In the genomic region with DNA sequence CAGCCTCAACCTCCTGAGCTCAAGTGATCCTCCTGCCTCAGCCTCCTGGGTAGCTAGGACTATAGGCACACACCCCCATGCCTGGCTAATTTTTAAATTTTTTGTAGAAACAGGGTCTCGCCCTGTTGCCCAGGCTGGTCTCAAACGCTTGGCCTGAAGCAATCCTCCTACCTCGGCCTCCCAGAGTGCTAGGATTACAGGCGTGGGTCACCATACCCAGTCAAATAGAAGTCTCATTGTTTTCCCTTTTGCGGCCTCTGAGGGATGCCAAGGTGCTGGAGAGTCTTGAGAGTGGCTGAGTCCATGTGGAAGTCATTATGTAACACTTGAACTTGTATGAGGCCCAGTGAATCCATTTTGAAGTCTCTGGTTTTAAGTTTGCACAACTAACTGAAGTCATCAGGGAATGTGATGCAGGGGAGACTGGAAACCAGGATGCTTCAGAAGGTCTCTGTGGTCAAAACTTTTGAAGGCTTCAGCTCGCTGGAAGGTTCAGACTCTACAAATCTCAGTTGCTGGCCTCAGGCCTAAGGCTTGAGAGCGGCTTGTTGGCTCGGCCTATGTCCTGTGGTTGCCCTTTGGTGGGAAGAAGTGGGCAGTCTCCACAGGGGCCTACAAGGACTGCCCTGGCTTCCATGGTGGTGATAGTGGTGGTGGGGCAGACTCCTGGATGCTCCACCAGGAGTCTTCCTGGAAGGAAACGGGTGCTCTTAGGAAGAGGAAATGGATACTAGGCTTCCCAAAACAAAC, we compare ENCODE assay signal across 27 cellular contexts. TPM values are rescaled to one million over a fixed set of nuclear protein-coding genes. Genes with fewer than 3 reads are reported as not detected.
DNase-seq lines count a peak whose midpoint lies in the region; ATAC-seq and TF ChIP-seq lines count a peak whose summit lies in the region.
"Had no signal": no experiment of that assay in that cellular context is flagged by ENCODE, and none has a peak within 500 bp of the region (broad histone marks: within the 10 kb centered on the region; RNA-seq: fewer than 3 reads in every experiment).

No MANE protein-coding gene starts in this region.

- H3K9me3 ChIP-seq in breast epithelium (no peaks in the 10 kb centered on the region), mesenchymal stem cell (ENCODE audit: control insufficient read depth, low read length) (no peaks in the 10 kb centered on the region), suprapubic skin (no peaks in the 10 kb centered on the region)
- H3K9me3 ChIP-seq: A549, BE2C, right lobe of liver had no signal

- TF ChIP-seq POLR2A in breast epithelium (IDR thresholded peaks at IDR 0.05) (no peak), suprapubic skin (IDR thresholded peaks at IDR 0.05) (no peak)

- H3K36me3 ChIP-seq in breast epithelium = no peaks in the 10 kb centered on the region
- H3K36me3 ChIP-seq in mesenchymal stem cell (ENCODE audit: control insufficient read depth in 1 of 2, insufficient read depth in 2 of 2, low read depth in 1 of 2, low read length in 2 of 2) = no peaks in the 10 kb centered on the region
- no peaks in the 10 kb centered on the region for H3K36me3 ChIP-seq in suprapubic skin
- H3K36me3 ChIP-seq: BE2C, brain microvascular endothelial cell, right lobe of liver, WERI-Rb-1 had no signal

- peak overlapping the region; percentile 51 to 90 for H3K27ac ChIP-seq in breast epithelium
- H3K27ac ChIP-seq in VCaP = peak overlapping the region; percentile 60; the same call in 1 of the 2 replicates
- no peak overlapping the region for H3K27ac ChIP-seq in mesenchymal stem cell (ENCODE audit: low read length, poor library complexity, severe bottlenecking)
- H3K27ac ChIP-seq in suprapubic skin = peak overlapping the region; percentile 75
- H3K27ac ChIP-seq: A549, brain microvascular endothelial cell, parathyroid adenoma, right lobe of liver, WERI-Rb-1 had no signal

- 96% methylated on average over 8 of the region's 9 CpGs for WGBS in mesenchymal stem cell
- 66% methylated on average over 9 of the region's 9 CpGs for WGBS in suprapubic skin

- H3K27ac Mint-ChIP-seq in MCF 10A (ENCODE audit: low read depth, unreplicated experiment) = no peak overlapping the region
- no peak overlapping the region for H3K27ac Mint-ChIP-seq in naive thymus-derived CD8-positive, alpha-beta T cell
- H3K27ac Mint-ChIP-seq: activated T-cell treated with anti-CD3 and anti-CD28 coated beads, Interleukin-2, amount 50 U/mL, for 72 hours; effector memory CD8-positive, alpha-beta T cell; T-helper 2 cell treated with Interferon-gamma antibody and Interleukin-4, amounts not matched to agents 5 μg/mL and 100 μg/mL, for 36 hours had no signal

- no peak for TF ChIP-seq CTCF in breast epithelium (IDR thresholded peaks at IDR 0.05)
- TF ChIP-seq CTCF in MCF 10A (IDR thresholded peaks at IDR 0.05; ENCODE audit: unreplicated experiment) = no peak
- TF ChIP-seq CTCF in VCaP (conservative IDR thresholded peaks at IDR 0.05) = no peak
- TF ChIP-seq CTCF in suprapubic skin (IDR thresholded peaks at IDR 0.05) = no peak

- H2AFZ ChIP-seq in mesenchymal stem cell (ENCODE audit: low read depth, low read length) = no peak overlapping the region
- H2AFZ ChIP-seq: parathyroid adenoma had no signal

- H3K27me3 Mint-ChIP-seq in MCF 10A (ENCODE audit: insufficient read depth, unreplicated experiment) = no peaks in the 10 kb centered on the region
- peaks cover 0 to 5% (median 4%) of the 10 kb centered on the region in 5 donors for H3K27me3 Mint-ChIP-seq in naive thymus-derived CD8-positive, alpha-beta T cell

- no peak overlapping the region for H2BK120ac ChIP-seq in mesenchymal stem cell (ENCODE audit: low read depth, low read length)

- H3K4me3 Mint-ChIP-seq in MCF 10A (ENCODE audit: unreplicated experiment) = no peak overlapping the region
- no peak overlapping the region for H3K4me3 Mint-ChIP-seq in naive thymus-derived CD8-positive, alpha-beta T cell
- H3K4me3 Mint-ChIP-seq: activated T-cell treated with anti-CD3 and anti-CD28 coated beads, Interleukin-2, amount 50 U/mL, for 72 hours; effector memory CD8-positive, alpha-beta T cell; T-helper 2 cell treated with Interferon-gamma antibody and Interleukin-4, amounts not matched to agents 5 μg/mL and 100 μg/mL, for 36 hours had no signal

- H3K23ac ChIP-seq in mesenchymal stem cell (ENCODE audit: low read length in 2 of 2) = no peak overlapping the region

- BruUV-seq in MCF 10A (replicated peaks; lab: Mats Ljungman, UMichigan) = no TSS peak

- peak overlapping the region in 1 of 2 experiments; percentile 67 for H3K18ac ChIP-seq in mesenchymal stem cell (ENCODE audit: low read depth in 1 of 2, low read length in 2 of 2)

- POLR2A ChIA-PET in MCF 10A (lab: Yijun Ruan, JAX) = no interaction called here
- POLR2A ChIA-PET in naive thymus-derived CD8-positive, alpha-beta T cell (lab: Charles Lee) = no interaction called here

- no peak overlapping the region for H3K4me2 ChIP-seq in mesenchymal stem cell (ENCODE audit: low read length, poor library complexity, severe bottlenecking)
- H3K4me2 ChIP-seq: A549 had no signal

- no peak overlapping the region for H3K14ac ChIP-seq in mesenchymal stem cell (ENCODE audit: low read length in 2 of 2)

- no peaks in the 10 kb centered on the region for H3K9me3 Mint-ChIP-seq in MCF 10A (ENCODE audit: unreplicated experiment)
- H3K9me3 Mint-ChIP-seq in naive thymus-derived CD8-positive, alpha-beta T cell = no peaks in the 10 kb centered on the region
- H3K9me3 Mint-ChIP-seq: activated T-cell treated with anti-CD3 and anti-CD28 coated beads, Interleukin-2, amount 50 U/mL, for 72 hours; effector memory CD8-positive, alpha-beta T cell; T-helper 2 cell treated with Interferon-gamma antibody and Interleukin-4, amounts not matched to agents 5 μg/mL and 100 μg/mL, for 36 hours had no signal

- peak overlapping the region in 1 of 2 experiments; percentile 51 for H2BK12ac ChIP-seq in mesenchymal stem cell (ENCODE audit: low read length in 2 of 2)

- H3K4ac ChIP-seq in mesenchymal stem cell (ENCODE audit: low read depth in 1 of 2, low read length in 2 of 2) = no peak overlapping the region

- no peak for TF ChIP-seq EP300 in suprapubic skin (IDR thresholded peaks at IDR 0.05)

- intact Hi-C loops in breast epithelium (cut with DNase I; ENCODE audit: low total_unique reads) (no loop called here), MCF 10A (cut with micrococcal nuclease) (no loop called here)

- no peak overlapping the region for H2BK15ac ChIP-seq in mesenchymal stem cell (ENCODE audit: low read depth, poor library complexity, severe bottlenecking)

- H3K4me3 ChIP-seq in breast epithelium (no peak overlapping the region), mesenchymal stem cell (ENCODE audit: insufficient read depth in 1 of 2, low read depth in 1 of 2, low read length in 2 of 2) (no peak overlapping the region), suprapubic skin (no peak overlapping the region)
- H3K4me3 ChIP-seq: A549, lung, right lobe of liver had no signal

- no peak overlapping the region for H4K91ac ChIP-seq in mesenchymal stem cell (ENCODE audit: low read length)

- peak overlapping the region; percentile 69 for H4K8ac ChIP-seq in mesenchymal stem cell (ENCODE audit: low read length)

- ATAC-seq in naive thymus-derived CD8-positive, alpha-beta T cell = no peak
- ATAC-seq in HG02981 (IDR thresholded peaks at IDR 0.05; ENCODE audit: unreplicated experiment) = no peak
- ATAC-seq: A549; activated T-cell treated with anti-CD3 and anti-CD28 coated beads, Interleukin-2, amount 50 U/mL, for 72 hours; effector memory CD8-positive, alpha-beta T cell; esophagus mucosa; PC-3 had no signal

- DNase-seq in breast epithelium (ENCODE audit: low spot score in 2 of 2) (no peak), MCF 10A (ENCODE audit: unreplicated experiment) (no peak), mesenchymal stem cell (no peak), suprapubic skin (ENCODE audit: low spot score in 2 of 2) (peak in 1 of 2 donors; percentile 53), HT-29 (ENCODE audit: low spot score) (no peak)
- DNase-seq in naive thymus-derived CD8-positive, alpha-beta T cell = no peak
- DNase-seq: activated CD4-positive, alpha-beta T cell treated with anti-CD3 and anti-CD28 coated beads for 48 hours; activated naive CD4-positive, alpha-beta T cell; activated T-cell treated with anti-CD3 and anti-CD28 coated beads, Interleukin-2, amount 50 U/mL, for 72 hours; brain microvascular endothelial cell; effector memory CD8-positive, alpha-beta T cell; IMR-90; NCI-H1048; NCI-H1694; PC-3; right lobe of liver; SHP77; stimulated activated naive CD4-positive, alpha-beta T cell treated with Interleukin-2 at 50 U/mL for 16 hours; WERI-Rb-1 had no signal

- no peaks in the 10 kb centered on the region for H3K79me1 ChIP-seq in mesenchymal stem cell (replicated peaks; ENCODE audit: low read length, poor library complexity, severe bottlenecking)

- CTCF ChIA-PET in MCF 10A (lab: Yijun Ruan, JAX) = interaction anchor here (0.6 to 2.0 kb wide), 2 partner anchors 10 to 11 kb away, joined by 3 to 11 read pairs; no protein-coding TSS in a partner anchor

- H2AK5ac ChIP-seq in mesenchymal stem cell (ENCODE audit: low read length, severe bottlenecking) = no peak overlapping the region

- H3K4me1 ChIP-seq in breast epithelium (peaks cover 4 to 11% of the 10 kb centered on the region in 2 donors), mesenchymal stem cell (ENCODE audit: control insufficient read depth, insufficient read depth, low read depth, low read length) (peaks cover 7% of the 10 kb centered on the region), suprapubic skin (peaks cover 27% of the 10 kb centered on the region)
- H3K4me1 ChIP-seq: parathyroid adenoma had no signal

- H2BK5ac ChIP-seq in mesenchymal stem cell (ENCODE audit: low read depth, low read length, poor library complexity, severe bottlenecking) = no peak overlapping the region

- no peaks in the 10 kb centered on the region for H3K36me3 Mint-ChIP-seq in MCF 10A (ENCODE audit: insufficient read depth, unreplicated experiment)
- H3K36me3 Mint-ChIP-seq in naive thymus-derived CD8-positive, alpha-beta T cell = no peaks in the 10 kb centered on the region

- peak overlapping the region; percentile 25 for H3K9ac ChIP-seq in mesenchymal stem cell (ENCODE audit: low read length)
- H3K9ac ChIP-seq: parathyroid adenoma had no signal

- H3K27me3 ChIP-seq in breast epithelium (no peaks in the 10 kb centered on the region), mesenchymal stem cell (ENCODE audit: control insufficient read depth in 1 of 2, insufficient read depth in 1 of 2, low read length in 2 of 2) (peaks cover 0 to 13% of the 10 kb centered on the region in 2 experiments), suprapubic skin (no peaks in the 10 kb centered on the region)
- H3K27me3 ChIP-seq: BE2C, brain microvascular endothelial cell, right lobe of liver had no signal

- H3K4me1 Mint-ChIP-seq in MCF 10A (ENCODE audit: insufficient read depth, unreplicated experiment) = no peaks in the 10 kb centered on the region
- H3K4me1 Mint-ChIP-seq in naive thymus-derived CD8-positive, alpha-beta T cell = no peaks in the 10 kb centered on the region

RNA-seq across cellular contexts. Expression of gene GALNT16, which starts 29.2 kb away (rescaled TPM):
- total RNA-seq in breast epithelium (10 to 100 TPM in 1 of 3 donors, 1 to 10 TPM in 2; 6.3 to 20.6 (median 8.8) TPM), MCF 10A (2022) (not detected in 2 replicates), suprapubic skin (1 to 10 TPM; 2.1 to 4.6 (median 3.4) TPM)
- polyA plus RNA-seq in mesenchymal stem cell (2013, experiment 1 of 2) = 5.4 TPM
- 4.2 TPM for polyA plus RNA-seq in mesenchymal stem cell (2013, experiment 2 of 2)
- not detected in 2 replicates for total RNA-seq in HT-29 (2014; rRNA removed; shearing (Covaris generic))
- total RNA-seq in naive thymus-derived CD8-positive, alpha-beta T cell = not detected
- polyA plus RNA-seq in naive thymus-derived CD8-positive, alpha-beta T cell = not detected
